In genomic region chr1:117696567-117696966, GRCh38 we compare ENCODE assay signal across 1 cellular context.
TF ChIP-seq lines count a peak whose summit lies in the region.

No MANE protein-coding gene starts in this region.

TF ChIP-seq in H1, 55 proteins besides CTCF, POLR2A, EP300 and RAD21:
- TF ChIP-seq KDM4A (IDR thresholded peaks at IDR 0.05; ENCODE audit: low read depth, low read length, severe bottlenecking) (no peak), CHD7 (IDR thresholded peaks at IDR 0.05; ENCODE audit: insufficient replicate concordance, low read length) (no peak), SP2 (IDR thresholded peaks at IDR 0.05; ENCODE audit: low read length) (no peak), SIN3A (conservative IDR thresholded peaks at IDR 0.05 in 1 of 2, IDR thresholded peaks at IDR 0.05 in 1 of 2; ENCODE audit: low read depth in 1 of 2, low read length in 2 of 2) (no peak), KDM5A (IDR thresholded peaks at IDR 0.05; ENCODE audit: low read length) (no peak), SAP30 (IDR thresholded peaks at IDR 0.05; ENCODE audit: insufficient read depth, insufficient replicate concordance, low read length) (no peak), TAF7 (optimal IDR thresholded peaks at IDR 0.05; ENCODE audit: borderline replicate concordance, low read depth, low read length) (no peak), ZNF274 (IDR thresholded peaks at IDR 0.05; ENCODE audit: borderline replicate concordance, extremely low read depth, low read length) (no peak)
